13 cellular contexts compared by ENCODE assay signal in genomic region chr12:6084969-6085450, GRCh38. TPM values are rescaled to one million over a fixed set of nuclear protein-coding genes. Genes with fewer than 3 reads are reported as not detected.
A peak's percentile ranks its signal among the peaks of the same experiment; 100 is the strongest.
DNase-seq lines count a peak whose midpoint lies in the region; ATAC-seq and TF ChIP-seq lines count a peak whose summit lies in the region.
"Had no signal": no experiment of that assay in that cellular context is flagged by ENCODE, and none has a peak within 500 bp of the region (broad histone marks: within the 10 kb centered on the region; RNA-seq: fewer than 3 reads in every experiment).

No MANE protein-coding gene starts in this region.

- H3K27me3 ChIP-seq in BLaER1 treated with 17β-estradiol and CSF1 and Interleukin-3, amounts not matched to agents 10 nM and 100 nM: no peaks in the 10 kb centered on the region
- no peaks in the 10 kb centered on the region for H3K27me3 ChIP-seq in RWPE2 (ENCODE audit: insufficient read depth, poor library complexity, severe bottlenecking)
- peaks cover 0 to 5% (median 0%) of the 10 kb centered on the region in 7 donors for H3K27me3 ChIP-seq in heart right ventricle
- H3K27me3 ChIP-seq: colonic mucosa, tibial nerve had no signal

- TF ChIP-seq CTCF in RWPE2 (IDR thresholded peaks at IDR 0.05; ENCODE audit: poor library complexity, severe bottlenecking): no peak
- no peak for TF ChIP-seq CTCF in heart right ventricle (IDR thresholded peaks at IDR 0.05)

- 95 to 98% methylated on average over 6 of the region's 6 CpGs for WGBS in heart right ventricle, 2 donors

- H4K20me1 ChIP-seq in BLaER1 treated with 17β-estradiol and CSF1 and Interleukin-3, amounts not matched to agents 10 nM and 100 nM: no peaks in the 10 kb centered on the region

- ATAC-seq in RWPE2 (ENCODE audit: low read depth) (peak; percentile 53; the same call in 2 of the 3 replicates), heart right ventricle (peak in 1 of 8 donors; percentile 5), GM21737 (IDR thresholded peaks at IDR 0.05; ENCODE audit: unreplicated experiment) (no peak), GM18868 (IDR thresholded peaks at IDR 0.05; ENCODE audit: unreplicated experiment) (no peak)

- DNase-seq in RWPE2 (ENCODE audit: low spot score): no peak
- DNase-seq in heart right ventricle: no peak
- peak; percentile 54 for DNase-seq in posterior vena cava (ENCODE audit: low spot score)
- no peak for DNase-seq in NCI-H2107 (lab: John Stamatoyannopoulos, UW)
- no peak for DNase-seq in NCI-H526 treated with DMSO at 0.1 percent for 48 hours (lab: John Stamatoyannopoulos, UW)
- DNase-seq: activated CD4-positive, CD25-positive, alpha-beta regulatory T cell treated with anti-CD3 and anti-CD28 coated beads, Interleukin-2, amount 50 U/mL, for 72 hours; colonic mucosa; NCI-H2029; nephron progenitor cell had no signal

- H3K4me1 ChIP-seq in BLaER1 treated with 17β-estradiol and CSF1 and Interleukin-3, amounts not matched to agents 10 nM and 100 nM: peaks cover 12 to 38% (median 23%) of the 10 kb centered on the region in 10 experiments
- H3K4me1 ChIP-seq in RWPE2 (ENCODE audit: insufficient read depth, poor library complexity, severe bottlenecking) (peaks cover 26% of the 10 kb centered on the region), heart right ventricle (peaks cover 14 to 100% (median 54%) of the 10 kb centered on the region in 9 donors)
- H3K4me1 ChIP-seq: colonic mucosa had no signal

- peak overlapping the region in 9 of 11 experiments; percentile 40 to 79 (median 61); a peak in 17 of 22 replicates for H3K4me2 ChIP-seq in BLaER1 treated with 17β-estradiol and CSF1 and Interleukin-3, amounts not matched to agents 10 nM and 100 nM

- no peak overlapping the region for H3K27ac ChIP-seq in BLaER1 treated with 17β-estradiol and CSF1 and Interleukin-3, amounts not matched to agents 10 nM and 100 nM
- H3K27ac ChIP-seq in RWPE2 (ENCODE audit: poor library complexity, severe bottlenecking) (peak overlapping the region; percentile 21), heart right ventricle (peak overlapping the region in 6 of 10 donors; percentile 57 to 78 (median 69))
- H3K27ac ChIP-seq: colonic mucosa had no signal

- intact Hi-C loops in heart right ventricle (cut with DNase I) (no loop called here), posterior vena cava (cut with DNase I) (no loop called here)

- H3K36me3 ChIP-seq in BLaER1 treated with 17β-estradiol and CSF1 and Interleukin-3, amounts not matched to agents 10 nM and 100 nM: no peaks in the 10 kb centered on the region
- no peaks in the 10 kb centered on the region for H3K36me3 ChIP-seq in RWPE2 (ENCODE audit: low read depth)
- H3K36me3 ChIP-seq in heart right ventricle: peaks cover 0 to 41% (median 0%) of the 10 kb centered on the region in 9 donors
- H3K36me3 ChIP-seq: colonic mucosa, tibial nerve had no signal

- H3K4me3 ChIP-seq in BLaER1 treated with 17β-estradiol and CSF1 and Interleukin-3, amounts not matched to agents 10 nM and 100 nM: no peak overlapping the region
- H3K4me3 ChIP-seq in RWPE2 (ENCODE audit: severe bottlenecking) (no peak overlapping the region), heart right ventricle (no peak overlapping the region)
- H3K4me3 ChIP-seq: colonic mucosa, tibial nerve had no signal

- no peak overlapping the region for H3K9ac ChIP-seq in BLaER1 treated with 17β-estradiol and CSF1 and Interleukin-3, amounts not matched to agents 10 nM and 100 nM

- no peaks in the 10 kb centered on the region for H3K9me3 ChIP-seq in BLaER1 treated with 17β-estradiol and CSF1 and Interleukin-3, amounts not matched to agents 10 nM and 100 nM (replicated peaks in 1 of 11)
- no peaks in the 10 kb centered on the region for H3K9me3 ChIP-seq in RWPE2 (ENCODE audit: severe bottlenecking)
- no peaks in the 10 kb centered on the region for H3K9me3 ChIP-seq in heart right ventricle
- H3K9me3 ChIP-seq: colonic mucosa, tibial nerve had no signal

RNA-seq across cellular contexts. Expression of gene VWF, which starts 39.5 kb away (rescaled TPM):
- 100 to 1,000 TPM; 163 to 480 (median 275) TPM for total RNA-seq in heart right ventricle
- 100 to 1,000 TPM; 104 to 254 TPM for polyA plus RNA-seq in heart right ventricle
- 100 to 1,000 TPM; 366 to 375 TPM for total RNA-seq in posterior vena cava

Comparison
In these comparisons a context has a peak if more than half of its experiments do, and no peak if none do; other contexts are left out.
1. H3K27ac ChIP-seq: peak in RWPE2 (single experiment) and heart right ventricle (6 of 10); none in BLaER1 treated with 17β-estradiol and CSF1 and Interleukin-3, amounts not matched to agents 10 nM and 100 nM (0 of 11).